Comparison of ENCODE assay signal across 24 cellular contexts in genomic region chr11:34317666-34318065, GRCh38.
"Had no signal": no experiment of that assay in that cellular context is flagged by ENCODE, and none has a peak within 500 bp of the region (broad histone marks: within the 10 kb centered on the region; RNA-seq: fewer than 3 reads in every experiment).

No MANE protein-coding gene starts in this region.

- H3K4me3 ChIP-seq: SK-N-MC had no signal

- H3K27ac ChIP-seq: SK-N-MC, VCaP had no signal

- DNase-seq: activated CD4-positive, alpha-beta T cell treated with anti-CD3 and anti-CD28 coated beads for 36 hours; activated CD4-positive, alpha-beta T cell treated with anti-CD3 and anti-CD28 coated beads, Interleukin-2, amount 50 U/mL, for 1 hour; activated CD4-positive, CD25-positive, alpha-beta regulatory T cell; activated CD8-positive, alpha-beta memory T cell treated with anti-CD3 and anti-CD28 coated beads, Interleukin-2, amount 50 U/mL, for 4 hours; activated CD8-positive, alpha-beta T cell treated with anti-CD3 and anti-CD28 coated beads for 36 hours; activated gamma-delta T cell treated with Interleukin-2 at 50 U/mL for 16 hours; activated naive CD4-positive, alpha-beta T cell treated with anti-CD3 and anti-CD28 coated beads, Interleukin-2, amount 10 ng/mL, durations not matched to agents 7 days and 5 days; activated naive CD8-positive, alpha-beta T cell treated with anti-CD3 and anti-CD28 coated beads for 36 hours; activated T-cell treated with anti-CD3 and anti-CD28 coated beads, Interleukin-2, amount 50 U/mL, for 72 hours; anterior cingulate cortex; cerebellar nuclear complex; Kasumi-1; KBM-7; NCI-H146; NCI-H187 treated with DMSO at 0.1 percent for 48 hours; NCI-H2171; NCI-H2227 treated with DMSO at 0.1 percent for 48 hours; NCI-H526; NCI-H82; T-cell had no signal

- H3K4me3 Mint-ChIP-seq: activated CD4-positive, alpha-beta T cell treated with anti-CD3 and anti-CD28 coated beads for 36 hours; activated CD8-positive, alpha-beta T cell treated with anti-CD3 and anti-CD28 coated beads for 36 hours; activated naive CD4-positive, alpha-beta T cell treated with anti-CD3 and anti-CD28 coated beads, Interleukin-2, amount 10 ng/mL, durations not matched to agents 7 days and 5 days; activated naive CD8-positive, alpha-beta T cell treated with anti-CD3 and anti-CD28 coated beads for 36 hours; activated T-cell treated with anti-CD3 and anti-CD28 coated beads, Interleukin-2, amount 50 U/mL, for 72 hours; T-cell had no signal

- H3K36me3 Mint-ChIP-seq: activated naive CD4-positive, alpha-beta T cell treated with anti-CD3 and anti-CD28 coated beads, Interleukin-2, amount 10 ng/mL, durations not matched to agents 7 days and 5 days; activated naive CD8-positive, alpha-beta T cell treated with anti-CD3 and anti-CD28 coated beads for 36 hours; T-cell had no signal

- H3K27ac Mint-ChIP-seq: activated CD4-positive, alpha-beta T cell treated with anti-CD3 and anti-CD28 coated beads for 36 hours; activated CD8-positive, alpha-beta T cell treated with anti-CD3 and anti-CD28 coated beads for 36 hours; activated naive CD4-positive, alpha-beta T cell treated with anti-CD3 and anti-CD28 coated beads, Interleukin-2, amount 10 ng/mL, durations not matched to agents 7 days and 5 days; activated T-cell treated with anti-CD3 and anti-CD28 coated beads, Interleukin-2, amount 50 U/mL, for 72 hours; activated T-helper 2 cell treated with anti-CD3 and anti-CD28 coated beads, Interferon-gamma antibody, Interleukin-2, Interleukin-4, amounts not matched to agents 10 μg/mL and 5 μg/mL and 100 μg/mL, durations not matched to agents 14 hours and 24 hours and 36 hours; T-cell had no signal

- ATAC-seq: activated CD4-positive, alpha-beta T cell treated with anti-CD3 and anti-CD28 coated beads for 36 hours; activated CD8-positive, alpha-beta T cell treated with anti-CD3 and anti-CD28 coated beads for 36 hours; activated T-cell treated with anti-CD3 and anti-CD28 coated beads, Interleukin-2, amount 50 U/mL, for 72 hours; Right ventricle myocardium inferior; T-cell had no signal

- H3K27me3 Mint-ChIP-seq: activated CD4-positive, alpha-beta T cell treated with anti-CD3 and anti-CD28 coated beads for 36 hours; activated CD8-positive, alpha-beta T cell treated with anti-CD3 and anti-CD28 coated beads for 36 hours had no signal

- H3K9me3 Mint-ChIP-seq: activated CD8-positive, alpha-beta T cell treated with anti-CD3 and anti-CD28 coated beads for 36 hours; activated naive CD4-positive, alpha-beta T cell treated with anti-CD3 and anti-CD28 coated beads, Interleukin-2, amount 10 ng/mL, durations not matched to agents 7 days and 5 days; activated naive CD8-positive, alpha-beta T cell treated with anti-CD3 and anti-CD28 coated beads for 36 hours; activated T-cell treated with anti-CD3 and anti-CD28 coated beads, Interleukin-2, amount 50 U/mL, for 72 hours; activated T-helper 2 cell treated with anti-CD3 and anti-CD28 coated beads, Interferon-gamma antibody, Interleukin-2, Interleukin-4, amounts not matched to agents 10 μg/mL and 5 μg/mL and 100 μg/mL, durations not matched to agents 14 hours and 24 hours and 36 hours; T-cell had no signal
